In the genomic region with DNA sequence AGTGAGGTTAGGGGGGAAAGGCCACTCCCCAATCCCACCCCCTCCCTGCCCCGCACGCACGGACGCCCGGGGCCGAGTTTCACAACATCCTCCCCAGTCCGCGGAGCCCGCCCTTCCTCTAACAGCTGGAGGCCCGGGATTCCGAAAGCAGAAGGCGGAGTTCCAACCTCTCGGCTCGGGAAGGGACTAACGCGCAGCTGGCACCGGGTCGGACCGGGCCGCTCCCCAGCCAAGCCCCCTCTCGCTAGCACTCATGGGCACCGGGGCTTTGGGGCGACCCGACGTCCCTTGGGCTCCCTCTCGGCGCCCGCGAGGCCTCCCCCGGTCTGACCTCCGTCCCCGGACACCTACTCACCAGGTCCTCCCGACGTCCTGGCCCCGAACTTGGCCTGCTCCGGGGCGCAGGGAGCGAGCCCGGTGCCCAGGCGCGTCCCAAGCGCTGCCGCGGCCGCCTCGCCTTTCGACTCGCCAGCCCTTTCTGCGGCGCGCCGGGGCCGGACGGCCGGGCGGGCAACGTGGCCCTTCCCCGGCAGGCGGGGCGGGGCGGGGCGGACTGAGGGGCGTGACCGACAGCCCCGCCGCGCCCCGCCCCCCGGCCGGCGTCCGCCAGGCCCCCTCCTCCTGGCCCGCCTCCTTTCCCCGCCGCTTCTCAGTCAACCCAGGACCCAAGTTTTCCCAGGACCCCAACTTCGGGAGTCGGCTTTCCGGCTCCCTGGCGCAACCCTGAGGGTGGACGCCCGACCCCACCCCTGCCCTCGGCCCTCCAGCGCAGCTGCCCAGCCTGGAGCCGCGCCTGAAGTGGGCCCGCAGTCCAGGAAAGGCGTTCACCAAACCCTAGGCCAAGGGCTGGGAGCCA, we compare ENCODE assay signal across 8 cellular contexts. TPM values are rescaled to one million over a fixed set of nuclear protein-coding genes. Genes with fewer than 3 reads are reported as not detected.
DNase-seq lines count a peak whose midpoint lies in the region; ATAC-seq and TF ChIP-seq lines count a peak whose summit lies in the region.

A gene (minus strand): TSS at position 482 of the 856 bp plus-strand sequence. CDS start 9,835 bp downstream, outside the sequence.

- peak within 1 kb of the TSS; percentile 52 to 79 (median 73) for H3K4me3 ChIP-seq in adrenal gland
- H3K4me3 ChIP-seq in heart right ventricle, result peak within 1 kb of the TSS; percentile 69 to 100 (median 99)
- peak within 1 kb of the TSS; percentile 91 to 94 for H3K4me3 ChIP-seq in prostate gland

- H3K9me3 ChIP-seq in adrenal gland (replicated peaks in 1 of 3), result no peaks in the 10 kb centered on the region
- H3K9me3 ChIP-seq in heart right ventricle, result no peaks in the 10 kb centered on the region
- H3K9me3 ChIP-seq in prostate gland, result no peaks in the 10 kb centered on the region

- peaks cover 67 to 74% (median 70%) of the 10 kb centered on the region in 3 donors for H3K4me1 Mint-ChIP-seq in IgD-negative memory B cell

- intact Hi-C loops in adrenal gland (cut with DNase I) (no loop called here), heart right ventricle (cut with DNase I) (loop anchor here in 5 of 10 donors (2.0 to 10.0 kb wide), 6 partner anchors 58 to 382 kb away; a partner anchor contains a TSS), prostate gland (cut with DNase I) (loop anchor here (5.0 to 10.0 kb wide), 2 partner anchors 60 to 442 kb away; a partner anchor contains a TSS)

- H3K9me3 Mint-ChIP-seq in IgD-negative memory B cell, result no peaks in the 10 kb centered on the region

- no peaks in the 10 kb centered on the region for H3K36me3 Mint-ChIP-seq in IgD-negative memory B cell

- H3K27ac ChIP-seq in adrenal gland, result peak within 1 kb of the TSS; percentile 96 to 99 (median 96)
- H3K27ac ChIP-seq in heart right ventricle, result peak within 1 kb of the TSS; percentile 98 to 100 (median 99)
- peak within 1 kb of the TSS; percentile 98 to 99 for H3K27ac ChIP-seq in prostate gland

- H3K36me3 ChIP-seq in adrenal gland (replicated peaks in 1 of 2) (no peaks in the 10 kb centered on the region), heart right ventricle (peaks cover 0 to 51% (median 0%) of the 10 kb centered on the region in 9 donors), prostate gland (no peaks in the 10 kb centered on the region)

- H3K27ac Mint-ChIP-seq in IgD-negative memory B cell, result peak within 1 kb of the TSS; percentile 94 to 100 (median 97)

- TF ChIP-seq CTCF in adrenal gland (IDR thresholded peaks at IDR 0.05), result no peak
- no peak for TF ChIP-seq CTCF in heart right ventricle (IDR thresholded peaks at IDR 0.05)
- peak in 2 of 4 experiments; percentile 12 to 22 for TF ChIP-seq CTCF in prostate gland (IDR thresholded peaks at IDR 0.05)

- H3K27me3 Mint-ChIP-seq in IgD-negative memory B cell, result no peaks in the 10 kb centered on the region

- TF ChIP-seq POLR2A in adrenal gland (IDR thresholded peaks at IDR 0.05) (peak; percentile 82 to 86), prostate gland (IDR thresholded peaks at IDR 0.05) (peak; percentile 84)

- H3K4me1 ChIP-seq in adrenal gland (replicated peaks in 1 of 2) (peaks cover 29 to 87% of the 10 kb centered on the region in 2 donors), heart right ventricle (peaks cover 23 to 93% (median 89%) of the 10 kb centered on the region in 9 donors), prostate gland (replicated peaks) (peaks cover 34% of the 10 kb centered on the region)

- DNase-seq in DMS 273 (lab: John Stamatoyannopoulos, UW; ENCODE audit: unreplicated experiment) (peak; percentile 87), T follicular helper cell (ENCODE audit: low read depth) (peak; percentile 61), adrenal gland (peak; percentile 88 to 92 (median 90)), heart right ventricle (peak; percentile 91 to 92), prostate gland (ENCODE audit: low spot score) (peak; percentile 86), ureter (ENCODE audit: low spot score) (peak; percentile 93)

- 0 to 1% (median 0%) methylated on average over 9 to 87 of the region's 87 CpGs for WGBS in adrenal gland, 4 donors
- WGBS in heart right ventricle, 2 donors, result 0 to 1% methylated on average over 70 to 87 of the region's 87 CpGs
- under 1% methylated on average over 37 of the region's 87 CpGs for WGBS in prostate gland

- peak within 1 kb of the TSS; percentile 74 to 100 (median 98) for H3K4me3 Mint-ChIP-seq in IgD-negative memory B cell

- ATAC-seq in GM21515 (IDR thresholded peaks at IDR 0.05; ENCODE audit: unreplicated experiment) (peak; percentile 39), heart right ventricle (peak; percentile 81 to 95 (median 90))

- no peaks in the 10 kb centered on the region for H3K27me3 ChIP-seq in adrenal gland
- H3K27me3 ChIP-seq in heart right ventricle, result no peaks in the 10 kb centered on the region
- no peaks in the 10 kb centered on the region for H3K27me3 ChIP-seq in prostate gland (replicated peaks; ENCODE audit: insufficient read depth)

RNA-seq across cellular contexts. Expression of the gene that starts here (rescaled TPM):
- polyA plus RNA-seq in IgD-negative memory B cell, result 101 TPM
- 100 to 1,000 TPM; 117 to 224 (median 152) TPM for total RNA-seq in adrenal gland
- polyA plus RNA-seq in adrenal gland, result 100 to 1,000 TPM in 1 of 3 donors, 10 to 100 TPM in 2; 46.8 to 144 (median 62.7) TPM
- 100 to 1,000 TPM in 2 of 10 donors, 10 to 100 TPM in 8; 50.1 to 118 (median 59.7) TPM for total RNA-seq in heart right ventricle
- polyA plus RNA-seq in heart right ventricle, result 100 to 1,000 TPM in 1 of 2 donors, 10 to 100 TPM in 1; 71.7 to 127 TPM
- total RNA-seq in prostate gland, result 100 to 1,000 TPM; 142 to 159 TPM
- 151 TPM for total RNA-seq in ureter

Comparison
In these comparisons a context has a peak if more than half of its experiments do, and no peak if none do; other contexts are left out.
1. Peak in every context shown above with its lines: DNase-seq, ATAC-seq, H3K4me3 ChIP-seq and H3K27ac ChIP-seq.